Comparison of ENCODE assay signal across 8 cellular contexts in genomic region chr1:39899611-39900538, GRCh38. TPM values are rescaled to one million over a fixed set of nuclear protein-coding genes. Genes with fewer than 3 reads are reported as not detected.
A peak's percentile ranks its signal among the peaks of the same experiment; 100 is the strongest.
DNase-seq lines count a peak whose midpoint lies in the region; ATAC-seq and TF ChIP-seq lines count a peak whose summit lies in the region.

No MANE protein-coding gene starts in this region.

- peaks cover 36 to 42% of the 10 kb centered on the region in 2 donors for H3K36me3 Mint-ChIP-seq in CD14-positive monocyte
- H3K36me3 Mint-ChIP-seq in dendritic cell treated with granulocyte-macrophage colony-stimulating factor and Interleukin-4, amounts not matched to agents 40 ng/mL and 50 ng/mL, for 4 days (ENCODE audit: low read depth): peaks cover 39% of the 10 kb centered on the region
- H3K36me3 Mint-ChIP-seq in naive B cell: no peaks in the 10 kb centered on the region
- no peaks in the 10 kb centered on the region for H3K36me3 Mint-ChIP-seq in activated CD8-positive, alpha-beta T cell treated with anti-CD3 and anti-CD28 coated beads for 36 hours (ENCODE audit: low read depth)

- peaks cover 47% of the 10 kb centered on the region for H3K4me1 ChIP-seq in HUES6 (ENCODE audit: control insufficient read depth, insufficient read depth, low read length)

- no peaks in the 10 kb centered on the region for H3K9me3 ChIP-seq in HUES6 (ENCODE audit: control insufficient read depth, insufficient read depth, low read depth, low read length)

- peaks cover 22% of the 10 kb centered on the region for H3K27me3 ChIP-seq in HUES6 (ENCODE audit: control insufficient read depth, insufficient read depth, low read length)

- H3K4me3 Mint-ChIP-seq in CD14-positive monocyte (peak overlapping the region; percentile 93 to 98), naive B cell (peak overlapping the region in 7 of 8 donors; percentile 5 to 83 (median 59))
- peak overlapping the region; percentile 87 for H3K4me3 Mint-ChIP-seq in dendritic cell treated with granulocyte-macrophage colony-stimulating factor and Interleukin-4, amounts not matched to agents 40 ng/mL and 50 ng/mL, for 4 days
- H3K4me3 Mint-ChIP-seq in activated CD8-positive, alpha-beta T cell treated with anti-CD3 and anti-CD28 coated beads for 36 hours: no peak overlapping the region

- H3K4me3 ChIP-seq in HUES6 (ENCODE audit: low read depth, low read length): peak overlapping the region; percentile 92

- intact Hi-C loops in CD14-positive monocyte (cut with micrococcal nuclease): loop anchor here (5.0 kb wide), 1 partner anchor 83 kb away; no protein-coding TSS in a partner anchor
- intact Hi-C loops in dendritic cell treated with granulocyte-macrophage colony-stimulating factor and Interleukin-4, amounts not matched to agents 40 ng/mL and 50 ng/mL, for 4 days (cut with micrococcal nuclease): loop anchor here (5.0 kb wide), 1 partner anchor 72 kb away; no protein-coding TSS in a partner anchor
- intact Hi-C loops in activated CD8-positive, alpha-beta T cell treated with anti-CD3 and anti-CD28 coated beads for 36 hours (cut with micrococcal nuclease): loop anchor here (5.0 kb wide), 1 partner anchor 83 kb away; no protein-coding TSS in a partner anchor

- H3K27me3 Mint-ChIP-seq in CD14-positive monocyte (ENCODE audit: low read depth in 3 of 3) (peaks cover 5 to 20% (median 8%) of the 10 kb centered on the region in 3 donors), naive B cell (peaks cover 54 to 83% (median 55%) of the 10 kb centered on the region in 3 donors)
- H3K27me3 Mint-ChIP-seq in dendritic cell treated with granulocyte-macrophage colony-stimulating factor and Interleukin-4, amounts not matched to agents 40 ng/mL and 50 ng/mL, for 4 days: peaks cover 7% of the 10 kb centered on the region
- H3K27me3 Mint-ChIP-seq in activated CD8-positive, alpha-beta T cell treated with anti-CD3 and anti-CD28 coated beads for 36 hours: peaks cover 43% of the 10 kb centered on the region

- DNase-seq in CD14-positive monocyte (ENCODE audit: low spot score) (no peak), naive B cell (no peak), MV-4-11 (lab: John Stamatoyannopoulos, UW) (no peak)
- DNase-seq in activated CD8-positive, alpha-beta T cell treated with anti-CD3 and anti-CD28 coated beads for 36 hours: no peak

- CTCF ChIA-PET in activated CD8-positive, alpha-beta T cell treated with anti-CD3 and anti-CD28 coated beads for 36 hours (lab: Charles Lee): interaction anchor here (0.6 to 3.7 kb wide), 9 partner anchors 18 to 1874 kb away, joined by 3 to 28 read pairs (median 3); partner anchors contain the start of gene TRIT1

- H3K27ac Mint-ChIP-seq in CD14-positive monocyte (peak overlapping the region in 6 of 7 donors; percentile 12 to 88 (median 74)), naive B cell (peak overlapping the region in 3 of 6 donors; percentile 8 to 85 (median 30))
- peak overlapping the region; percentile 78 for H3K27ac Mint-ChIP-seq in dendritic cell treated with granulocyte-macrophage colony-stimulating factor and Interleukin-4, amounts not matched to agents 40 ng/mL and 50 ng/mL, for 4 days
- H3K27ac Mint-ChIP-seq in activated CD8-positive, alpha-beta T cell treated with anti-CD3 and anti-CD28 coated beads for 36 hours: no peak overlapping the region

- peaks cover 74% of the 10 kb centered on the region for H3K4me1 Mint-ChIP-seq in CD14-positive monocyte
- peaks cover 68% of the 10 kb centered on the region for H3K4me1 Mint-ChIP-seq in dendritic cell treated with granulocyte-macrophage colony-stimulating factor and Interleukin-4, amounts not matched to agents 40 ng/mL and 50 ng/mL, for 4 days (ENCODE audit: low read depth)
- peaks cover 0 to 14% (median 5%) of the 10 kb centered on the region in 3 donors for H3K4me1 Mint-ChIP-seq in naive B cell
- no peaks in the 10 kb centered on the region for H3K4me1 Mint-ChIP-seq in activated CD8-positive, alpha-beta T cell treated with anti-CD3 and anti-CD28 coated beads for 36 hours (ENCODE audit: low read depth)

- peaks cover 3% of the 10 kb centered on the region; the same call in 1 of the 2 replicates for H3K36me3 ChIP-seq in HUES6 (ENCODE audit: control insufficient read depth, insufficient read depth, low read length)

- no peak for TF ChIP-seq CTCF in CD14-positive monocyte (IDR thresholded peaks at IDR 0.05)
- no peak for TF ChIP-seq CTCF in activated CD8-positive, alpha-beta T cell treated with anti-CD3 and anti-CD28 coated beads for 36 hours (IDR thresholded peaks at IDR 0.05)

- POLR2A ChIA-PET in activated CD8-positive, alpha-beta T cell treated with anti-CD3 and anti-CD28 coated beads for 36 hours (lab: Charles Lee): no interaction called here

- ATAC-seq in naive B cell (ENCODE audit: low read depth in 2 of 2): no peak
- ATAC-seq in activated CD8-positive, alpha-beta T cell treated with anti-CD3 and anti-CD28 coated beads for 36 hours: no peak
- ATAC-seq in HG03159 (IDR thresholded peaks at IDR 0.05; ENCODE audit: unreplicated experiment): no peak
- no peak for ATAC-seq in HG03432 (IDR thresholded peaks at IDR 0.05; ENCODE audit: unreplicated experiment)

- no peak overlapping the region for H3K9ac ChIP-seq in HUES6 (ENCODE audit: low read length)

- H3K9me3 Mint-ChIP-seq in CD14-positive monocyte: peaks cover 0 to 2% (median 0%) of the 10 kb centered on the region in 7 donors
- H3K9me3 Mint-ChIP-seq in dendritic cell treated with granulocyte-macrophage colony-stimulating factor and Interleukin-4, amounts not matched to agents 40 ng/mL and 50 ng/mL, for 4 days: no peaks in the 10 kb centered on the region
- no peaks in the 10 kb centered on the region for H3K9me3 Mint-ChIP-seq in naive B cell
- no peaks in the 10 kb centered on the region for H3K9me3 Mint-ChIP-seq in activated CD8-positive, alpha-beta T cell treated with anti-CD3 and anti-CD28 coated beads for 36 hours

- H3K27ac ChIP-seq in HUES6 (ENCODE audit: low read depth, low read length): no peak overlapping the region

RNA-seq across cellular contexts. Expression of gene MYCL, which starts 1.8 kb away (rescaled TPM):
- polyA plus RNA-seq in CD14-positive monocyte (10 to 100 TPM; 74.7 to 84.0 TPM), naive B cell (ENCODE audit: low read depth in 6 of 6) (under 1 TPM in 2 of 6 donors, not detected in 4; 0.12 to 0.36 TPM)
- total RNA-seq in activated CD8-positive, alpha-beta T cell treated with anti-CD3 and anti-CD28 coated beads for 36 hours: under 1 TPM; 0.13 to 0.20 TPM

RNA-seq across cellular contexts. Expression of gene TRIT1, which starts 16.6 kb away (rescaled TPM):
- 10 to 100 TPM; 14.5 to 15.8 TPM for polyA plus RNA-seq in CD14-positive monocyte
- polyA plus RNA-seq in naive B cell (ENCODE audit: low read depth in 6 of 6): 10 to 100 TPM in 1 of 6 donors, 1 to 10 TPM in 5; 4.4 to 10.2 (median 6.9) TPM
- 10 to 100 TPM; 34.2 to 34.5 TPM for total RNA-seq in activated CD8-positive, alpha-beta T cell treated with anti-CD3 and anti-CD28 coated beads for 36 hours

RNA-seq across cellular contexts. Expression of gene MFSD2A, which starts 55.1 kb away (rescaled TPM):
- 1 to 10 TPM; 6.8 to 7.9 TPM for polyA plus RNA-seq in CD14-positive monocyte
- under 1 TPM in 5 of 6 donors, not detected in 1; 0.43 to 0.79 (median 0.65) TPM for polyA plus RNA-seq in naive B cell (ENCODE audit: low read depth in 6 of 6)
- 10 to 100 TPM; 15.0 to 19.3 TPM for total RNA-seq in activated CD8-positive, alpha-beta T cell treated with anti-CD3 and anti-CD28 coated beads for 36 hours

Comparison
In these comparisons a context has a peak if more than half of its experiments do, and no peak if none do; other contexts are left out.
1. RNA of gene MYCL, which starts 1.8 kb away (polyA plus RNA-seq): 74.7 to 84.0 TPM in CD14-positive monocyte; 0.12 to 0.36 TPM in naive B cell; every median in the first group is over 10 times any median in the second.
2. RNA of gene MFSD2A, which starts 55.1 kb away (polyA plus RNA-seq): 6.8 to 7.9 TPM in CD14-positive monocyte; 0.43 to 0.79 TPM in naive B cell; every median in the first group is over 4 times any median in the second.